In genomic region chr18:37006742-37007141, GRCh38 we compare ENCODE assay signal across 17 cellular contexts.
DNase-seq lines count a peak whose midpoint lies in the region; ATAC-seq and TF ChIP-seq lines count a peak whose summit lies in the region.
"Had no signal": no experiment of that assay in that cellular context is flagged by ENCODE, and none has a peak within 500 bp of the region (broad histone marks: within the 10 kb centered on the region; RNA-seq: fewer than 3 reads in every experiment).

No MANE protein-coding gene starts in this region.

- TF ChIP-seq CTCF in GM13976 (IDR thresholded peaks at IDR 0.05; ENCODE audit: borderline replicate concordance, control extremely low read depth, extremely low read depth, insufficient read depth, missing control alignments), result no peak

- ATAC-seq in GM19043 (IDR thresholded peaks at IDR 0.05; ENCODE audit: low read depth, unreplicated experiment), result peak; percentile 74
- peak; percentile 70 for ATAC-seq in HG02840 (IDR thresholded peaks at IDR 0.05; ENCODE audit: low FRiP score, unreplicated experiment)
- peak; percentile 59 for ATAC-seq in HG03521 (IDR thresholded peaks at IDR 0.05; ENCODE audit: unreplicated experiment)
- ATAC-seq: K562, mucosa of descending colon had no signal

- DNase-seq in GM13976 (ENCODE audit: low spot score), result peak; percentile 7
- DNase-seq in NCI-H128 (lab: John Stamatoyannopoulos, UW; ENCODE audit: unreplicated experiment), result no peak
- no peak for DNase-seq in NCI-H146 (lab: John Stamatoyannopoulos, UW)
- DNase-seq in activated CD4-positive, alpha-beta T cell treated with anti-CD3 and anti-CD28 coated beads for 48 hours, result no peak
- DNase-seq in GOT3 (lab: John Stamatoyannopoulos, UW), result no peak
- DNase-seq: activated T-cell treated with anti-CD3 and anti-CD28 coated beads, Interleukin-2, amount 50 U/mL, for 24 hours; amniotic stem cell; foreskin melanocyte; islet precursor cell; mucosa of descending colon; NCI-H1694 treated with DMSO at 0.1 percent for 48 hours; stimulated activated CD4-positive, alpha-beta T cell treated with anti-CD3 and anti-CD28 coated beads, Interleukin-2, amount 100 ng/mL, for 48 hours; stimulated activated naive CD4-positive, alpha-beta T cell had no signal

- in situ Hi-C loops in GM13976 (cut with MboI; ENCODE audit: low sequenced_read_pairs, unreplicated experiment), result no loop called here
